12 cellular contexts compared by ENCODE assay signal in genomic region chr4:3466691-3467600, GRCh38. TPM values are rescaled to one million over a fixed set of nuclear protein-coding genes. Genes with fewer than 3 reads are reported as not detected.
"Had no signal": no experiment of that assay in that cellular context is flagged by ENCODE, and none has a peak within 500 bp of the region (broad histone marks: within the 10 kb centered on the region; RNA-seq: fewer than 3 reads in every experiment).

No MANE protein-coding gene starts in this region.

- DNase-seq: activated naive CD4-positive, alpha-beta T cell; colonic mucosa; hypothalamus; natural killer cell; SK-N-SH; tibial artery had no signal

- H3K4me1 ChIP-seq: colonic mucosa had no signal

- H3K36me3 ChIP-seq: colonic mucosa, tibial artery had no signal

- H3K9me3 ChIP-seq: colonic mucosa, SK-N-SH, tibial artery had no signal

- H3K27ac ChIP-seq: colonic mucosa, skin epidermis, tibial artery had no signal

- H3K27me3 ChIP-seq: tibial artery had no signal

- ATAC-seq: natural killer cell had no signal

- H3K4me3 ChIP-seq: colonic mucosa, skin epidermis, tibial artery had no signal

- H3K9ac ChIP-seq: SK-N-SH had no signal

RNA-seq across cellular contexts. Expression of gene DOK7, which starts 3.8 kb away (rescaled TPM):
- total RNA-seq: activated T-helper 1 cell treated with anti-CD3 and anti-CD28 coated beads, Interleukin-12 subunit alpha, Interleukin-12 subunit beta, Interleukin-2, Interleukin-4 antibody, amounts not matched to agents 30 ng/mL and 10 ng/mL and 1 ng/mL, durations not matched to agents 14 hours and 24 hours and 36 hours; astrocyte; lung microvascular endothelial cell; osteocyte had no signal

RNA-seq across cellular contexts. Expression of gene HGFAC, which starts 25.2 kb away (rescaled TPM):
- total RNA-seq: activated T-helper 1 cell treated with anti-CD3 and anti-CD28 coated beads, Interleukin-12 subunit alpha, Interleukin-12 subunit beta, Interleukin-2, Interleukin-4 antibody, amounts not matched to agents 30 ng/mL and 10 ng/mL and 1 ng/mL, durations not matched to agents 14 hours and 24 hours and 36 hours; mononuclear cell had no signal
